Comparison of ENCODE assay signal across 11 cellular contexts in the genomic region with DNA sequence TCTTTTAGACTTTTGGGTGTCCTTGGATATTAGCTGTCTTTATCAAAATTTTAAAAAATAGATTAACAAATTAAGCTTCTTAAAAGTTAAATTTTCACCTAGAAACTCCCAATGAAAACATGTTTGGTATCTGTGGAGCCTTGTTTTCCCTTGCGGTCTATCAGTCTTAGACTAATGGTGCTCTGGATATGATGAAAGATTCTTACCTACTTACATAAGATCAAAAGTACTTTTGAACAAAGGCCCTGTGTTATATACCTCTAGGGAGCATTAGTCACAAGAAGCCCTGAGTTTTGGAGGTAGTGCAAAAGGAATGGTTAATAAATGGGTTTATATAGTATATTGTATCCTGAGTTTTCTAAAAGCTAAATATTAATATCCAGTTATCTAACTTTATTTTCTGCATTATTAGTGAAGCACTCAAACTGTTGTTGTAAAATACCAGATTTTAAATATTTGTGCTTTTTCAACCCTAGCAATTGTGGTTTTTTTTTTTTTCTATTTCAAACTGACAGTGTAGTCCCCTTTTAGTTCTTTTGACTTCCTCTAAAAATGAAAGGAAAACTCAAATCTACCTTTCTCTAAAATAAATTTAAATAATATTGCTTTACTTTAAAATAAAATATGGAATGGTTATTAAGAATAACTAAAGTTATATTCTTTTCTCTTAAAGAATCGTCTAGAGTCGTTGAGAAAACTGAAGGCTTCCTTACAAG. TPM values are rescaled to one million over a fixed set of nuclear protein-coding genes. Genes with fewer than 3 reads are reported as not detected.
DNase-seq lines count a peak whose midpoint lies in the region; ATAC-seq and TF ChIP-seq lines count a peak whose summit lies in the region.
"Had no signal": no experiment of that assay in that cellular context is flagged by ENCODE, and none has a peak within 500 bp of the region (broad histone marks: within the 10 kb centered on the region; RNA-seq: fewer than 3 reads in every experiment).

No MANE protein-coding gene starts in this region.

- DNase-seq in activated CD4-positive, CD25-positive, alpha-beta regulatory T cell treated with anti-CD3 and anti-CD28 coated beads, Interleukin-2, amount 50 U/mL, for 72 hours: no peak
- DNase-seq in RWPE1 (ENCODE audit: low spot score) (peak; percentile 77), epithelial cell of prostate (ENCODE audit: low read depth, low spot score) (peak; percentile 65), C1 segment of cervical spinal cord (lab: John Stamatoyannopoulos, UW) (no peak), NCI-H82 treated with DMSO at 0.1 percent for 48 hours (lab: John Stamatoyannopoulos, UW; ENCODE audit: unreplicated experiment) (no peak), GM23338 (ENCODE audit: low spot score) (no peak)
- no peak for DNase-seq in stimulated activated effector memory CD8-positive, alpha-beta T cell treated with anti-CD3 and anti-CD28 coated beads, Interleukin-12 subunit alpha, Interleukin-12 subunit beta, amount 100 ng/mL, for 72 hours (ENCODE audit: low spot score in 2 of 2)
- DNase-seq: ACHN; effector CD4-positive, alpha-beta T cell; islet precursor cell had no signal

- no peak overlapping the region for H3K4me2 ChIP-seq in GM23338

- no peaks in the 10 kb centered on the region for H3K27me3 Mint-ChIP-seq in GM23338 (ENCODE audit: insufficient read depth, low read depth, poor library complexity)

- POLR2A ChIA-PET in RWPE1 (lab: Yijun Ruan, JAX; ENCODE audit: low non-redundant PET): no interaction called here

- no peaks in the 10 kb centered on the region for H3K27me3 ChIP-seq in GM23338 (ENCODE audit: insufficient read depth)

- no peaks in the 10 kb centered on the region for H3K79me2 ChIP-seq in GM23338 (replicated peaks; ENCODE audit: insufficient read depth)

- H4K20me1 ChIP-seq in GM23338 (replicated peaks; ENCODE audit: insufficient read depth): peaks cover 6% of the 10 kb centered on the region; the same call in 1 of the 2 replicates

- no peaks in the 10 kb centered on the region for H3K9me3 Mint-ChIP-seq in stimulated activated effector memory CD8-positive, alpha-beta T cell treated with anti-CD3 and anti-CD28 coated beads, Interleukin-12 subunit alpha, Interleukin-12 subunit beta, amount 100 ng/mL, for 72 hours
- H3K9me3 Mint-ChIP-seq in GM23338: no peaks in the 10 kb centered on the region

- peak; percentile 78 to 91 for ATAC-seq in activated CD4-positive, CD25-positive, alpha-beta regulatory T cell treated with anti-CD3 and anti-CD28 coated beads, Interleukin-2, amount 50 U/mL, for 24 hours
- peak; percentile 48 for ATAC-seq in stimulated activated effector memory CD8-positive, alpha-beta T cell treated with anti-CD3 and anti-CD28 coated beads, Interleukin-12 subunit alpha, Interleukin-12 subunit beta, amount 100 ng/mL, for 72 hours
- ATAC-seq in GM23338: no peak

- H3K9me2 ChIP-seq in GM23338 (ENCODE audit: insufficient read depth): no peaks in the 10 kb centered on the region

- H3K4me1 Mint-ChIP-seq in stimulated activated effector memory CD8-positive, alpha-beta T cell treated with anti-CD3 and anti-CD28 coated beads, Interleukin-12 subunit alpha, Interleukin-12 subunit beta, amount 100 ng/mL, for 72 hours: peaks cover 18% of the 10 kb centered on the region
- H3K4me1 Mint-ChIP-seq in GM23338: no peaks in the 10 kb centered on the region

- TF ChIP-seq CTCF in RWPE1 (conservative IDR thresholded peaks at IDR 0.05; ENCODE audit: low read depth): no peak
- no peak for TF ChIP-seq CTCF in GM23338 (conservative IDR thresholded peaks at IDR 0.05; ENCODE audit: low read depth in 2 of 2)

- no peaks in the 10 kb centered on the region for H3F3A ChIP-seq in GM23338 (replicated peaks; ENCODE audit: low read depth)

- no peak overlapping the region for H3K27ac ChIP-seq in RWPE1
- peak overlapping the region; percentile 84 for H3K27ac ChIP-seq in epithelial cell of prostate
- H3K27ac ChIP-seq in GM23338 (ENCODE audit: low read depth): no peak overlapping the region

- H3K4me1 ChIP-seq in GM23338 (ENCODE audit: insufficient read depth): no peaks in the 10 kb centered on the region

- H2AFZ ChIP-seq in GM23338: no peak overlapping the region

- H3K36me3 ChIP-seq in GM23338 (ENCODE audit: insufficient read depth): peaks cover 60% of the 10 kb centered on the region

- H3K4me3 ChIP-seq in GM23338: no peak overlapping the region

- H3K36me3 Mint-ChIP-seq in stimulated activated effector memory CD8-positive, alpha-beta T cell treated with anti-CD3 and anti-CD28 coated beads, Interleukin-12 subunit alpha, Interleukin-12 subunit beta, amount 100 ng/mL, for 72 hours: peaks cover 74% of the 10 kb centered on the region
- peaks cover 59% of the 10 kb centered on the region for H3K36me3 Mint-ChIP-seq in GM23338 (ENCODE audit: low read depth)

- H3K4me3 Mint-ChIP-seq in stimulated activated effector memory CD8-positive, alpha-beta T cell treated with anti-CD3 and anti-CD28 coated beads, Interleukin-12 subunit alpha, Interleukin-12 subunit beta, amount 100 ng/mL, for 72 hours: peak overlapping the region; percentile 44
- no peak overlapping the region for H3K4me3 Mint-ChIP-seq in GM23338

- H3K27ac Mint-ChIP-seq in stimulated activated effector memory CD8-positive, alpha-beta T cell treated with anti-CD3 and anti-CD28 coated beads, Interleukin-12 subunit alpha, Interleukin-12 subunit beta, amount 100 ng/mL, for 72 hours: peak overlapping the region; percentile 84
- H3K27ac Mint-ChIP-seq in GM23338: no peak overlapping the region

- CTCF ChIA-PET in RWPE1 (lab: Yijun Ruan, JAX): interaction anchor here (0.6 kb wide), 1 partner anchor 1990 kb away, joined by 4 read pairs; no protein-coding TSS in a partner anchor

TF ChIP-seq in GM23338, 12 proteins besides CTCF, POLR2A, EP300 and RAD21 (continues in another document):
- TF ChIP-seq, protein P1, sequence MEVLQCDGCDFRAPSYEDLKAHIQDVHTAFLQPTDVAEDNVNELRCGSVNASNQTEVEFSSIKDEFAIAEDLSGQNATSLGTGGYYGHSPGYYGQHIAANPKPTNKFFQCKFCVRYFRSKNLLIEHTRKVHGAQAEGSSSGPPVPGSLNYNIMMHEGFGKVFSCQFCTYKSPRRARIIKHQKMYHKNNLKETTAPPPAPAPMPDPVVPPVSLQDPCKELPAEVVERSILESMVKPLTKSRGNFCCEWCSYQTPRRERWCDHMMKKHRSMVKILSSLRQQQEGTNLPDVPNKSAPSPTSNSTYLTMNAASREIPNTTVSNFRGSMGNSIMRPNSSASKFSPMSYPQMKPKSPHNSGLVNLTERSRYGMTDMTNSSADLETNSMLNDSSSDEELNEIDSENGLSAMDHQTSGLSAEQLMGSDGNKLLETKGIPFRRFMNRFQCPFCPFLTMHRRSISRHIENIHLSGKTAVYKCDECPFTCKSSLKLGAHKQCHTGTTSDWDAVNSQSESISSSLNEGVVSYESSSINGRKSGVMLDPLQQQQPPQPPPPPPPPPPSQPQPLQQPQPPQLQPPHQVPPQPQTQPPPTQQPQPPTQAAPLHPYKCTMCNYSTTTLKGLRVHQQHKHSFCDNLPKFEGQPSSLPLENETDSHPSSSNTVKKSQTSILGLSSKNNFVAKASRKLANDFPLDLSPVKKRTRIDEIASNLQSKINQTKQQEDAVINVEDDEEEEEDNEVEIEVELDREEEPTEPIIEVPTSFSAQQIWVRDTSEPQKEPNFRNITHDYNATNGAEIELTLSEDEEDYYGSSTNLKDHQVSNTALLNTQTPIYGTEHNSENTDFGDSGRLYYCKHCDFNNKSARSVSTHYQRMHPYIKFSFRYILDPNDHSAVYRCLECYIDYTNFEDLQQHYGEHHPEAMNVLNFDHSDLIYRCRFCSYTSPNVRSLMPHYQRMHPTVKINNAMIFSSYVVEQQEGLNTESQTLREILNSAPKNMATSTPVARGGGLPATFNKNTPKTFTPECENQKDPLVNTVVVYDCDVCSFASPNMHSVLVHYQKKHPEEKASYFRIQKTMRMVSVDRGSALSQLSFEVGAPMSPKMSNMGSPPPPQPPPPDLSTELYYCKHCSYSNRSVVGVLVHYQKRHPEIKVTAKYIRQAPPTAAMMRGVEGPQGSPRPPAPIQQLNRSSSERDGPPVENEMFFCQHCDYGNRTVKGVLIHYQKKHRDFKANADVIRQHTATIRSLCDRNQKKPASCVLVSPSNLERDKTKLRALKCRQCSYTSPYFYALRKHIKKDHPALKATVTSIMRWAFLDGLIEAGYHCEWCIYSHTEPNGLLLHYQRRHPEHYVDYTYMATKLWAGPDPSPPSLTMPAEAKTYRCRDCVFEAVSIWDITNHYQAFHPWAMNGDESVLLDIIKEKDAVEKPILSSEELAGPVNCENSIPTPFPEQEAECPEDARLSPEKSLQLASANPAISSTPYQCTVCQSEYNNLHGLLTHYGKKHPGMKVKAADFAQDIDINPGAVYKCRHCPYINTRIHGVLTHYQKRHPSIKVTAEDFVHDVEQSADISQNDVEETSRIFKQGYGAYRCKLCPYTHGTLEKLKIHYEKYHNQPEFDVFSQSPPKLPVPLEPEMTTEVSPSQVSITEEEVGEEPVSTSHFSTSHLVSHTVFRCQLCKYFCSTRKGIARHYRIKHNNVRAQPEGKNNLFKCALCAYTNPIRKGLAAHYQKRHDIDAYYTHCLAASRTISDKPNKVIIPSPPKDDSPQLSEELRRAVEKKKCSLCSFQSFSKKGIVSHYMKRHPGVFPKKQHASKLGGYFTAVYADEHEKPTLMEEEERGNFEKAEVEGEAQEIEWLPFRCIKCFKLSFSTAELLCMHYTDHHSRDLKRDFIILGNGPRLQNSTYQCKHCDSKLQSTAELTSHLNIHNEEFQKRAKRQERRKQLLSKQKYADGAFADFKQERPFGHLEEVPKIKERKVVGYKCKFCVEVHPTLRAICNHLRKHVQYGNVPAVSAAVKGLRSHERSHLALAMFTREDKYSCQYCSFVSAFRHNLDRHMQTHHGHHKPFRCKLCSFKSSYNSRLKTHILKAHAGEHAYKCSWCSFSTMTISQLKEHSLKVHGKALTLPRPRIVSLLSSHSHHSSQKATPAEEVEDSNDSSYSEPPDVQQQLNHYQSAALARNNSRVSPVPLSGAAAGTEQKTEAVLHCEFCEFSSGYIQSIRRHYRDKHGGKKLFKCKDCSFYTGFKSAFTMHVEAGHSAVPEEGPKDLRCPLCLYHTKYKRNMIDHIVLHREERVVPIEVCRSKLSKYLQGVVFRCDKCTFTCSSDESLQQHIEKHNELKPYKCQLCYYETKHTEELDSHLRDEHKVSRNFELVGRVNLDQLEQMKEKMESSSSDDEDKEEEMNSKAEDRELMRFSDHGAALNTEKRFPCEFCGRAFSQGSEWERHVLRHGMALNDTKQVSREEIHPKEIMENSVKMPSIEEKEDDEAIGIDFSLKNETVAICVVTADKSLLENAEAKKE (CRISPR knock-in tag; IDR thresholded peaks at IDR 0.05): no peak

RNA-seq across cellular contexts. Expression of gene NDC80, which starts 18.1 kb away (rescaled TPM):
- total RNA-seq in GM23338 (2014; rRNA removed; shearing (Covaris generic)): 36.6 and 38.9 TPM in 2 replicates
- polyA plus RNA-seq in GM23338 (2016; fragmentation: Nextera tagmentation; extraction: Ambion mirVana): 48.3 and 58.4 TPM in 2 replicates

RNA-seq across cellular contexts. Expression of gene METTL4, which starts 18.2 kb away (rescaled TPM):
- total RNA-seq in GM23338 (2014; rRNA removed; shearing (Covaris generic)): 12.2 and 14.9 TPM in 2 replicates
- 9.4 and 11.9 TPM in 2 replicates for polyA plus RNA-seq in GM23338 (2016; fragmentation: Nextera tagmentation; extraction: Ambion mirVana)

Comparison
In these comparisons a context has a peak if more than half of its experiments do, and no peak if none do; other contexts are left out.
1. DNase-seq: peak in RWPE1 (single experiment) and epithelial cell of prostate (single experiment); none in activated CD4-positive, CD25-positive, alpha-beta regulatory T cell treated with anti-CD3 and anti-CD28 coated beads, Interleukin-2, amount 50 U/mL, for 72 hours (single experiment), stimulated activated effector memory CD8-positive, alpha-beta T cell treated with anti-CD3 and anti-CD28 coated beads, Interleukin-12 subunit alpha, Interleukin-12 subunit beta, amount 100 ng/mL, for 72 hours (0 of 2), C1 segment of cervical spinal cord (0 of 14), NCI-H82 treated with DMSO at 0.1 percent for 48 hours (single experiment) and GM23338 (single experiment).